31 cellular contexts compared by ENCODE assay signal in genomic region chr4:109123952-109124351, GRCh38.
"Had no signal": no experiment of that assay in that cellular context is flagged by ENCODE, and none has a peak within 500 bp of the region (broad histone marks: within the 10 kb centered on the region; RNA-seq: fewer than 3 reads in every experiment).

No MANE protein-coding gene starts in this region.

- H2AFZ ChIP-seq: neural progenitor cell, parathyroid adenoma had no signal

- DNase-seq: natural killer cell; occipital lobe; ovary; posterior cingulate gyrus; psoas muscle; right cardiac atrium; spleen; stimulated activated CD4-positive, alpha-beta T cell treated with anti-CD3 and anti-CD28 coated beads, Interleukin-12 subunit alpha, Interleukin-12 subunit beta, amount 100 ng/mL, for 4 hours; stimulated activated CD4-positive, alpha-beta T cell treated with anti-CD3 and anti-CD28 coated beads, Interleukin-1b, Interleukin-23, amount 100 ng/mL, for 48 hours; stimulated activated CD4-positive, alpha-beta T cell treated with anti-CD3 and anti-CD28 coated beads, Interleukin-4, amount 100 ng/mL, for 1 hour; stimulated activated CD4-positive, alpha-beta T cell treated with anti-CD3 and anti-CD28 coated beads, Interleukin-4, amount 100 ng/mL, for 4 hours; stimulated activated CD8-positive, alpha-beta memory T cell treated with anti-CD3 and anti-CD28 coated beads, Interleukin-4, amount 100 ng/mL, for 48 hours; stimulated activated naive CD4-positive, alpha-beta T cell; stimulated activated naive CD8-positive, alpha-beta T cell treated with anti-CD3 and anti-CD28 coated beads, Interleukin-15, amount 100 ng/mL, for 72 hours; stimulated activated naive CD8-positive, alpha-beta T cell treated with anti-CD3 and anti-CD28 coated beads, Interleukin-15, Interleukin-2, amounts not matched to agents 100 U/mL and 50 U/mL, for 24 hours; substantia nigra; testis; tibial artery; transverse colon; upper lobe of right lung; uterus had no signal

- H3K27ac ChIP-seq: neural progenitor cell, ovary, parathyroid adenoma, psoas muscle, skin epidermis, spleen, suprapubic skin, testis, tibial artery, transverse colon, upper lobe of right lung, uterus had no signal

- H3K27ac Mint-ChIP-seq: natural killer cell; nephron; neural progenitor cell; progenitor cell of endocrine pancreas; stimulated activated memory B cell treated with anti-CD40 and anti-IgM and Interleukin-4, amounts not matched to agents 10 μg/mL and 1 μg/mL and 100 μg/mL, for 72 hours; stimulated activated naive CD8-positive, alpha-beta T cell treated with anti-CD3 and anti-CD28 coated beads, Interleukin-15, amount 100 ng/mL, for 72 hours; type B pancreatic cell had no signal

- H3K36me3 Mint-ChIP-seq: natural killer cell; neural progenitor cell; stimulated activated memory B cell treated with anti-CD40 and anti-IgM and Interleukin-4, amounts not matched to agents 10 μg/mL and 1 μg/mL and 100 μg/mL, for 72 hours; type B pancreatic cell had no signal

- H3K27me3 ChIP-seq: neural progenitor cell, ovary, spleen, suprapubic skin, testis, tibial artery, transverse colon, upper lobe of right lung, uterus had no signal

- ATAC-seq: natural killer cell; psoas muscle; right cardiac atrium; sciatic nerve; stimulated activated memory B cell treated with anti-CD40 and anti-IgM and Interleukin-4, amounts not matched to agents 10 μg/mL and 1 μg/mL and 100 μg/mL, for 72 hours; stimulated activated naive CD8-positive, alpha-beta T cell treated with anti-CD3 and anti-CD28 coated beads, Interleukin-15, amount 100 ng/mL, for 72 hours; stimulated activated naive CD8-positive, alpha-beta T cell treated with anti-CD3 and anti-CD28 coated beads, Interleukin-15, Interleukin-2, amounts not matched to agents 100 U/mL and 50 U/mL, for 24 hours; upper lobe of right lung had no signal

- H3K4me3 ChIP-seq: neural progenitor cell, ovary, psoas muscle, skin epidermis, smooth muscle cell, spleen, suprapubic skin, testis, tibial artery, transverse colon, upper lobe of right lung, uterus had no signal

- H3K36me3 ChIP-seq: neural progenitor cell, ovary, spleen, suprapubic skin, tibial artery, transverse colon, upper lobe of right lung, uterus had no signal

- H3K9me3 Mint-ChIP-seq: neural progenitor cell; stimulated activated memory B cell treated with anti-CD40 and anti-IgM and Interleukin-4, amounts not matched to agents 10 μg/mL and 1 μg/mL and 100 μg/mL, for 72 hours; stimulated activated naive CD8-positive, alpha-beta T cell treated with anti-CD3 and anti-CD28 coated beads, Interleukin-15, amount 100 ng/mL, for 72 hours had no signal

- H3K27me3 Mint-ChIP-seq: progenitor cell of endocrine pancreas; stimulated activated memory B cell treated with anti-CD40 and anti-IgM and Interleukin-4, amounts not matched to agents 10 μg/mL and 1 μg/mL and 100 μg/mL, for 72 hours had no signal

- H3K4me3 Mint-ChIP-seq: natural killer cell; nephron; neural progenitor cell; stimulated activated memory B cell treated with anti-CD40 and anti-IgM and Interleukin-4, amounts not matched to agents 10 μg/mL and 1 μg/mL and 100 μg/mL, for 72 hours; stimulated activated naive CD8-positive, alpha-beta T cell treated with anti-CD3 and anti-CD28 coated beads, Interleukin-15, amount 100 ng/mL, for 72 hours; type B pancreatic cell had no signal

- H3K9me3 ChIP-seq: ovary, psoas muscle, spleen, suprapubic skin, testis, tibial artery, transverse colon, upper lobe of right lung, uterus had no signal

- H3K4me2 ChIP-seq: neural progenitor cell, smooth muscle cell had no signal

- H3K4me1 Mint-ChIP-seq: natural killer cell; nephron; neural progenitor cell; stimulated activated memory B cell treated with anti-CD40 and anti-IgM and Interleukin-4, amounts not matched to agents 10 μg/mL and 1 μg/mL and 100 μg/mL, for 72 hours; stimulated activated naive CD8-positive, alpha-beta T cell treated with anti-CD3 and anti-CD28 coated beads, Interleukin-15, amount 100 ng/mL, for 72 hours had no signal

- H3K4me1 ChIP-seq: neural progenitor cell, parathyroid adenoma, psoas muscle, spleen, suprapubic skin, testis, tibial artery, transverse colon, upper lobe of right lung, uterus had no signal

- H3K9ac ChIP-seq: neural progenitor cell, parathyroid adenoma had no signal
